In the genomic region with DNA sequence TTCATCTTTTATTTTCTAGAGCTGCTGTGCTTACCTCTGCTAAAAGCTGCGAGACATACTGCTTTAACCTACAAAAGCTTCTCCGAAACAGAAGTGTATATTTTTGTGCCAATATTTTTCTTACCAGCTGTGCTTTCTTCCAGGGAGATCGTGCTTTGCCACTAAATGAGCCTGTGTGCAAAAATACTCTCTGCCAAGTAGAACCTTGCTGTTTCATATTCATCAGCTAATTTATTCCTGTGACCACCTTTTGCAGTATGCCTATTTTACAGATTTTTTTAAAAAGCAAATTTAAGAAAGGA, we compare ENCODE assay signal across 19 cellular contexts. TPM values are rescaled to one million over a fixed set of nuclear protein-coding genes. Genes with fewer than 3 reads are reported as not detected.
DNase-seq lines count a peak whose midpoint lies in the region; ATAC-seq and TF ChIP-seq lines count a peak whose summit lies in the region.
"Had no signal": no experiment of that assay in that cellular context is flagged by ENCODE, and none has a peak within 500 bp of the region (broad histone marks: within the 10 kb centered on the region; RNA-seq: fewer than 3 reads in every experiment).

No MANE protein-coding gene starts in this region.

- no peak for TF ChIP-seq CTCF in PC-9 (conservative IDR thresholded peaks at IDR 0.05)
- no peak for TF ChIP-seq CTCF in dorsolateral prefrontal cortex (IDR thresholded peaks at IDR 0.05 in 54 of 56, conservative IDR thresholded peaks at IDR 0.05 in 2 of 56; ENCODE audit: low read depth in 1 of 56, partially characterized antibody in 56 of 56)
- no peak for TF ChIP-seq CTCF in lower lobe of right lung (IDR thresholded peaks at IDR 0.05)

- H3K9me3 ChIP-seq in PC-9 (ENCODE audit: insufficient read depth, low read depth) (no peaks in the 10 kb centered on the region), lower lobe of right lung (no peaks in the 10 kb centered on the region), subcutaneous abdominal adipose tissue (ENCODE audit: control insufficient read depth in 5 of 5, low read length in 5 of 5) (no peaks in the 10 kb centered on the region)

- H3K4me3 ChIP-seq in PC-9 (no peak overlapping the region), dorsolateral prefrontal cortex (peak overlapping the region in 16 of 59 donors; percentile 0 to 33 (median 12)), lower lobe of right lung (no peak overlapping the region), subcutaneous abdominal adipose tissue (ENCODE audit: low read depth in 1 of 5, low read length in 5 of 5) (peak overlapping the region in 1 of 5 donors; percentile 26)

- H3K27me3 ChIP-seq in PC-9 (ENCODE audit: insufficient read depth, low read depth): no peaks in the 10 kb centered on the region
- no peaks in the 10 kb centered on the region for H3K27me3 ChIP-seq in dorsolateral prefrontal cortex
- H3K27me3 ChIP-seq in lower lobe of right lung (ENCODE audit: low read depth): no peaks in the 10 kb centered on the region
- no peaks in the 10 kb centered on the region for H3K27me3 ChIP-seq in subcutaneous abdominal adipose tissue (ENCODE audit: control insufficient read depth in 5 of 5, insufficient read depth in 4 of 5, low read length in 5 of 5)

- no TSS peak for BruUV-seq in PC-9 (replicated peaks; lab: Mats Ljungman, UMichigan)

- H3F3A ChIP-seq in PC-9 (ENCODE audit: insufficient read depth, low read depth): no peaks in the 10 kb centered on the region

- no peaks in the 10 kb centered on the region for H3K79me2 ChIP-seq in PC-9 (ENCODE audit: low read depth)

- H3K36me3 ChIP-seq in PC-9 (ENCODE audit: low read depth): no peaks in the 10 kb centered on the region
- H3K36me3 ChIP-seq in lower lobe of right lung: no peaks in the 10 kb centered on the region
- H3K36me3 ChIP-seq in subcutaneous abdominal adipose tissue (ENCODE audit: control insufficient read depth in 5 of 5, insufficient read depth in 5 of 5, low read length in 5 of 5): no peaks in the 10 kb centered on the region

- H3K4me2 ChIP-seq in PC-9: no peak overlapping the region

- H3K9ac ChIP-seq in subcutaneous abdominal adipose tissue (ENCODE audit: low read length in 5 of 5): peak overlapping the region in 4 of 5 donors; percentile 9 to 70 (median 35)

- DNase-seq in PC-9 (no peak), dorsolateral prefrontal cortex (no peak), lower lobe of right lung (no peak), kidney tubule cell (ENCODE audit: low spot score) (no peak)
- DNase-seq: activated CD4-positive, CD25-positive, alpha-beta regulatory T cell; DMS 273 treated with DMSO at 0.1 percent for 48 hours; H7; NCI-H446; nephron progenitor cell; SIG-M5 had no signal

- POLR2A ChIA-PET in PC-9 (lab: Charles Lee; ENCODE audit: unreplicated experiment): no interaction called here

- H3K4me1 ChIP-seq in PC-9 (replicated peaks; ENCODE audit: insufficient read depth) (no peaks in the 10 kb centered on the region), lower lobe of right lung (no peaks in the 10 kb centered on the region), subcutaneous abdominal adipose tissue (ENCODE audit: control insufficient read depth in 5 of 5, insufficient read depth in 5 of 5, low read length in 5 of 5) (peaks cover 0 to 15% (median 9%) of the 10 kb centered on the region in 5 donors)

- CTCF ChIA-PET in PC-9 (lab: Charles Lee): interaction anchor here (0.6 to 1.5 kb wide), 2 partner anchors 9 to 232 kb away, joined by 5 to 7 read pairs; a partner anchor contains a TSS

- ATAC-seq in lower lobe of right lung: no peak
- no peak for ATAC-seq in GM21423 (IDR thresholded peaks at IDR 0.05; ENCODE audit: unreplicated experiment)
- no peak for ATAC-seq in GM18907 (IDR thresholded peaks at IDR 0.05; ENCODE audit: unreplicated experiment)
- no peak for ATAC-seq in HG03432 (IDR thresholded peaks at IDR 0.05; ENCODE audit: unreplicated experiment)

- no peak overlapping the region for H3K27ac ChIP-seq in PC-9
- peak overlapping the region in 53 of 59 donors; percentile 4 to 87 (median 67) for H3K27ac ChIP-seq in dorsolateral prefrontal cortex
- peak overlapping the region; percentile 48 for H3K27ac ChIP-seq in lower lobe of right lung
- peak overlapping the region; percentile 61 for H3K27ac ChIP-seq in subcutaneous abdominal adipose tissue (ENCODE audit: low read depth, low read length)

- H2AFZ ChIP-seq in PC-9: peak overlapping the region; percentile 27; the same call in 1 of the 2 replicates

- intact Hi-C loops in PC-9 (cut with micrococcal nuclease; ENCODE audit: unreplicated experiment) (no loop called here), dorsolateral prefrontal cortex (cut with DNase I) (loop anchor here in 1 of 2 donors (5.0 kb wide), 1 partner anchor 145 kb away; no protein-coding TSS in a partner anchor), lower lobe of right lung (cut with DNase I) (no loop called here)

- H4K20me1 ChIP-seq in PC-9 (ENCODE audit: insufficient read depth): no peaks in the 10 kb centered on the region

- no peaks in the 10 kb centered on the region for H3K9me2 ChIP-seq in PC-9 (ENCODE audit: insufficient read depth)

RNA-seq across cellular contexts. Expression of a gene that starts 8.8 kb away (rescaled TPM):
- total RNA-seq in PC-9 (2021) (not detected in 2 replicates), dorsolateral prefrontal cortex (1 to 10 TPM in 61 of 120 experiments, under 1 TPM in 57, not detected in 2; 0.14 to 3.1 (median 1.0) TPM), lower lobe of right lung (13.4 TPM)
- total RNA-seq: activated CD8-positive, alpha-beta memory T cell treated with anti-CD3 and anti-CD28 coated beads for 36 hours; B cell; H7; lung microvascular endothelial cell; M059J; T-helper 2 cell treated with Interferon-gamma antibody and Interleukin-4, amounts not matched to agents 100 ng/mL and 5 ng/mL, for 36 hours had no signal
